30 cellular contexts compared by ENCODE assay signal in genomic region chr5:136311999-136312398, GRCh38. TPM values are rescaled to one million over a fixed set of nuclear protein-coding genes. Genes with fewer than 3 reads are reported as not detected.
"Had no signal": no experiment of that assay in that cellular context is flagged by ENCODE, and none has a peak within 500 bp of the region (broad histone marks: within the 10 kb centered on the region; RNA-seq: fewer than 3 reads in every experiment).

No MANE protein-coding gene starts in this region.

- H3K4me1 Mint-ChIP-seq: activated naive CD4-positive, alpha-beta T cell treated with anti-CD3 and anti-CD28 coated beads, Interleukin-2, amount 10 ng/mL, durations not matched to agents 7 days and 5 days; activated naive CD8-positive, alpha-beta T cell treated with anti-CD3 and anti-CD28 coated beads, Interleukin-2, amount 50 U/mL, for 24 hours; brain; central memory CD8-positive, alpha-beta T cell; naive thymus-derived CD4-positive, alpha-beta T cell; stimulated activated naive CD8-positive, alpha-beta T cell treated with anti-CD3 and anti-CD28 coated beads, Interleukin-15, amount 100 ng/mL, for 72 hours had no signal

- H3K36me3 ChIP-seq: colonic mucosa, gastrocnemius medialis, heart right ventricle, neural progenitor cell, pancreas, suprapubic skin had no signal

- H3K4me3 ChIP-seq: colonic mucosa, gastrocnemius medialis, heart right ventricle, neural progenitor cell, pancreas, smooth muscle cell, suprapubic skin had no signal

- H3K36me3 Mint-ChIP-seq: activated naive CD4-positive, alpha-beta T cell treated with anti-CD3 and anti-CD28 coated beads, Interleukin-2, amount 10 ng/mL, durations not matched to agents 7 days and 5 days; brain; naive thymus-derived CD4-positive, alpha-beta T cell; neural progenitor cell had no signal

- H3K27me3 Mint-ChIP-seq: activated naive CD4-positive, alpha-beta T cell treated with anti-CD3 and anti-CD28 coated beads, Interleukin-2, amount 10 ng/mL, durations not matched to agents 7 days and 5 days had no signal

- H3K27me3 ChIP-seq: colonic mucosa, gastrocnemius medialis, neural progenitor cell, pancreas, suprapubic skin had no signal

- DNase-seq: activated CD4-positive, alpha-beta T cell treated with anti-CD3 and anti-CD28 coated beads, Interleukin-2, amount 50 U/mL, for 1 hour; activated CD8-positive, alpha-beta memory T cell treated with anti-CD3 and anti-CD28 coated beads, Interleukin-2, amount 50 U/mL, for 4 hours; activated effector memory CD4-positive, alpha-beta T cell treated with Interleukin-2 at 50 U/mL for 16 hours; activated naive CD4-positive, alpha-beta T cell treated with anti-CD3 and anti-CD28 coated beads, Interleukin-2, amount 10 ng/mL, durations not matched to agents 7 days and 5 days; activated naive CD8-positive, alpha-beta T cell treated with anti-CD3 and anti-CD28 coated beads, Interleukin-2, amount 50 U/mL, for 24 hours; activated T-cell treated with anti-CD3 and anti-CD28 coated beads, Interleukin-2, amount 50 U/mL, for 48 hours; anterior cingulate cortex; colonic mucosa; erythroblast; gastrocnemius medialis; heart right ventricle; left cardiac atrium; mesenchymal stem cell; naive thymus-derived CD4-positive, alpha-beta T cell; pancreas; stimulated activated CD4-positive, alpha-beta T cell treated with anti-CD3 and anti-CD28 coated beads, Interleukin-4, amount 100 ng/mL, for 1 hour; stimulated activated naive CD8-positive, alpha-beta T cell treated with anti-CD3 and anti-CD28 coated beads, Interleukin-15, amount 100 ng/mL, for 72 hours; T-helper 1 cell; T1000; trophoblast cell had no signal

- H3K27ac Mint-ChIP-seq: activated naive CD4-positive, alpha-beta T cell treated with anti-CD3 and anti-CD28 coated beads, Interleukin-2, amount 10 ng/mL, durations not matched to agents 7 days and 5 days; activated naive CD8-positive, alpha-beta T cell treated with anti-CD3 and anti-CD28 coated beads, Interleukin-2, amount 50 U/mL, for 24 hours; brain; naive thymus-derived CD4-positive, alpha-beta T cell; neural progenitor cell; stimulated activated naive CD8-positive, alpha-beta T cell treated with anti-CD3 and anti-CD28 coated beads, Interleukin-15, amount 100 ng/mL, for 72 hours had no signal

- H3K9me3 ChIP-seq: colonic mucosa, gastrocnemius medialis, heart right ventricle, pancreas, suprapubic skin had no signal

- H3K4me2 ChIP-seq: neural progenitor cell, smooth muscle cell had no signal

- H3K9ac ChIP-seq: neural progenitor cell had no signal

- ATAC-seq: activated naive CD8-positive, alpha-beta T cell treated with anti-CD3 and anti-CD28 coated beads, Interleukin-2, amount 50 U/mL, for 24 hours; gastrocnemius medialis; heart right ventricle; naive thymus-derived CD4-positive, alpha-beta T cell; pancreas; sciatic nerve; stimulated activated naive CD8-positive, alpha-beta T cell treated with anti-CD3 and anti-CD28 coated beads, Interleukin-15, amount 100 ng/mL, for 72 hours had no signal

- FAIRE-seq: endometrium, islet of Langerhans, pancreas had no signal

- H3K27ac ChIP-seq: colonic mucosa, gastrocnemius medialis, heart right ventricle, neural progenitor cell, pancreas, suprapubic skin had no signal

- H2AFZ ChIP-seq: neural progenitor cell had no signal

- H3K9me3 Mint-ChIP-seq: activated naive CD4-positive, alpha-beta T cell treated with anti-CD3 and anti-CD28 coated beads, Interleukin-2, amount 10 ng/mL, durations not matched to agents 7 days and 5 days; central memory CD8-positive, alpha-beta T cell; neural progenitor cell; stimulated activated naive CD8-positive, alpha-beta T cell treated with anti-CD3 and anti-CD28 coated beads, Interleukin-15, amount 100 ng/mL, for 72 hours had no signal

- H3K4me3 Mint-ChIP-seq: activated naive CD4-positive, alpha-beta T cell treated with anti-CD3 and anti-CD28 coated beads, Interleukin-2, amount 10 ng/mL, durations not matched to agents 7 days and 5 days; activated naive CD8-positive, alpha-beta T cell treated with anti-CD3 and anti-CD28 coated beads, Interleukin-2, amount 50 U/mL, for 24 hours; brain; central memory CD8-positive, alpha-beta T cell; naive thymus-derived CD4-positive, alpha-beta T cell; neural progenitor cell; stimulated activated naive CD8-positive, alpha-beta T cell treated with anti-CD3 and anti-CD28 coated beads, Interleukin-15, amount 100 ng/mL, for 72 hours had no signal

- H3K4me1 ChIP-seq: colonic mucosa, gastrocnemius medialis, heart right ventricle, pancreas had no signal

RNA-seq across cellular contexts. Expression of gene TRPC7, which starts 53.3 kb away (rescaled TPM):
- total RNA-seq: colonic mucosa; gastrocnemius medialis; heart right ventricle; left cardiac atrium; lower leg skin; mucosa of gallbladder; naive thymus-derived CD4-positive, alpha-beta T cell; pancreas; sciatic nerve; smooth muscle cell; suprapubic skin had no signal
- polyA plus RNA-seq: heart right ventricle; naive thymus-derived CD4-positive, alpha-beta T cell; pancreas had no signal
